ENCODE assay signal across 20 cellular contexts in the genomic region with DNA sequence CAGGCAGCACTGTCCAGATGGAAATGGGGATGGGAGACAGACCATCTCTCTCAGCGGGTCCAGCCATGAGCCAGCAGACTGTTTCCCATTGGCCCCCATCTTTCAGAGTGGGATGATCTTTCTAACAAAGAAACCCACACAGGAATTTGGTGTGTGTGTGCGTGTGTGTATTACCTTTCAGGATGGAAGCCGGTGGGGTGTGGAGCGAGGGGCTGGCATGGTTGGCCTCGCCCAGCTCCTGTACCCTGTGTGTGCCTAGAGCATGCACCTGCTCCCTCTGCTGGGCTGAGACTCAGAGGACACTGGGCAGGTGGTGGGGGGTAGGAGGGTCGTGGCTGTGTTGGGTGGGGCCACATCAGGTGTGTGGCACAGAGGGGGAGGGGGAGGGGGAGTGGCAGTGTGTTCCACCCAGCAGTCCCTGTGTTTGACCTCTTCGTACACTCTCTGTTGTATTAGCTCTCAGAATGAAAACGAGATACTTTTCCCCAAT. TPM values are rescaled to one million over a fixed set of nuclear protein-coding genes. Genes with fewer than 3 reads are reported as not detected.
DNase-seq lines count a peak whose midpoint lies in the region; ATAC-seq and TF ChIP-seq lines count a peak whose summit lies in the region.
"Had no signal": no experiment of that assay in that cellular context is flagged by ENCODE, and none has a peak within 500 bp of the region (broad histone marks: within the 10 kb centered on the region; RNA-seq: fewer than 3 reads in every experiment).

No MANE protein-coding gene starts in this region.

- 0 out of 2 replicates have a peak overlapping the region, but pooled peaks have one; percentile 32 for H3K27ac Mint-ChIP-seq in WTC11
- H3K27ac Mint-ChIP-seq: CD4-positive, CD25-positive, alpha-beta regulatory T cell had no signal

- H4K91ac ChIP-seq in neuronal stem cell (ENCODE audit: low read depth, low read length, poor library complexity), result no peak overlapping the region

- H2BK5ac ChIP-seq in neuronal stem cell (ENCODE audit: low read length), result peak overlapping the region; percentile 78

- H2BK12ac ChIP-seq in neuronal stem cell (ENCODE audit: low read length), result no peak overlapping the region

- no peak overlapping the region for H3K23ac ChIP-seq in neuronal stem cell (ENCODE audit: low read depth, low read length, poor library complexity)

- CTCF ChIA-PET in WTC11 (lab: Charles Lee), result interaction anchor here (0.7 kb wide), 1 partner anchor 100 kb away, joined by 3 read pairs; no protein-coding TSS in a partner anchor

- no peaks in the 10 kb centered on the region for H3K9me3 Mint-ChIP-seq in WTC11

- TF ChIP-seq CTCF in WTC11 (IDR thresholded peaks at IDR 0.05) (no peak), spleen (IDR thresholded peaks at IDR 0.05 in 8 of 11, conservative IDR thresholded peaks at IDR 0.05 in 3 of 11) (no peak)

- no peak overlapping the region for H3K27ac ChIP-seq in neuronal stem cell (replicated peaks; ENCODE audit: low read length)
- no peak overlapping the region for H3K27ac ChIP-seq in spleen

- no peak overlapping the region for H3K4me3 Mint-ChIP-seq in WTC11
- H3K4me3 Mint-ChIP-seq: CD4-positive, CD25-positive, alpha-beta regulatory T cell had no signal

- no peak overlapping the region for H3K4ac ChIP-seq in neuronal stem cell (ENCODE audit: low read length)

- H3K4me1 ChIP-seq in neuronal stem cell (ENCODE audit: control insufficient read depth in 2 of 2, insufficient read depth in 1 of 2, low read depth in 1 of 2, low read length in 2 of 2) (peaks cover 6 to 12% of the 10 kb centered on the region in 2 donors), spleen (peaks cover 12 to 27% (median 17%) of the 10 kb centered on the region in 6 donors)

- ATAC-seq in WTC11 (no peak), HG02642 (IDR thresholded peaks at IDR 0.05; ENCODE audit: poor library complexity, unreplicated experiment) (no peak), HG02798 (IDR thresholded peaks at IDR 0.05; ENCODE audit: poor library complexity, unreplicated experiment) (no peak), GM21390 (IDR thresholded peaks at IDR 0.05; ENCODE audit: unreplicated experiment) (no peak)
- ATAC-seq: Panc1, SK-N-SH treated with all-trans-retinoic acid at 6 μM for 48 hours had no signal

- H3K9me3 ChIP-seq in neuronal stem cell (replicated peaks in 1 of 2; ENCODE audit: control insufficient read depth in 2 of 2, insufficient read depth in 1 of 2, low read depth in 1 of 2, low read length in 2 of 2), result no peaks in the 10 kb centered on the region
- H3K9me3 ChIP-seq in spleen, result no peaks in the 10 kb centered on the region

- DNase-seq in activated effector memory CD4-positive, alpha-beta T cell treated with anti-CD3 and anti-CD28 coated beads, Interleukin-2, amount 50 U/mL, for 16 hours, result peak; percentile 30
- DNase-seq in activated effector memory CD4-positive, alpha-beta T cell treated with Interleukin-2 at 50 U/mL for 16 hours, result no peak
- DNase-seq in WTC11 (ENCODE audit: low spot score) (peak; percentile 7), neuronal stem cell (ENCODE audit: low spot score) (no peak), spleen (peak; percentile 58)
- DNase-seq: CD4-positive, CD25-positive, alpha-beta regulatory T cell; DMS79; GOT3; Karpas-422; NCI-H1417 treated with DMSO at 0.1 percent for 48 hours; NCI-H187; NCI-H2107; NCI-H2227 treated with DMSO at 0.1 percent for 48 hours; NCI-H510A; NCI-H82 had no signal

- H3K36me3 ChIP-seq in neuronal stem cell (replicated peaks in 1 of 2; ENCODE audit: control insufficient read depth in 2 of 2, insufficient read depth in 2 of 2, low read length in 2 of 2), result peaks cover 12 to 23% of the 10 kb centered on the region in 2 donors
- H3K36me3 ChIP-seq in spleen, result peaks cover 0 to 19% (median 1%) of the 10 kb centered on the region in 6 donors

- no peak overlapping the region for H3K4me3 ChIP-seq in neuronal stem cell (ENCODE audit: low read length in 2 of 2)
- no peak overlapping the region for H3K4me3 ChIP-seq in spleen

- H3K79me1 ChIP-seq in neuronal stem cell (ENCODE audit: low read depth, low read length), result no peaks in the 10 kb centered on the region

- no peaks in the 10 kb centered on the region for H3K27me3 ChIP-seq in neuronal stem cell (ENCODE audit: control insufficient read depth in 3 of 3, insufficient read depth in 3 of 3, low read depth in 1 of 3, low read length in 3 of 3)
- peaks cover 0 to 25% (median 0%) of the 10 kb centered on the region in 7 donors for H3K27me3 ChIP-seq in spleen (replicated peaks in 1 of 7)

- H3K27me3 Mint-ChIP-seq in WTC11 (ENCODE audit: low read depth), result no peaks in the 10 kb centered on the region; the same call in none of the 2 replicates

- peaks cover 12% of the 10 kb centered on the region for H3K4me1 Mint-ChIP-seq in WTC11
- H3K4me1 Mint-ChIP-seq: CD4-positive, CD25-positive, alpha-beta regulatory T cell had no signal

- intact Hi-C loops in spleen (cut with DNase I; ENCODE audit: low total_unique reads), result loop anchor here (5.0 kb wide), 1 partner anchor 157 kb away; no protein-coding TSS in a partner anchor

- peak overlapping the region; percentile 78 for H3K9ac ChIP-seq in neuronal stem cell (ENCODE audit: low read depth, low read length, poor library complexity)

- POLR2A ChIA-PET in WTC11 (lab: Charles Lee), result no interaction called here

- H2BK15ac ChIP-seq in neuronal stem cell (ENCODE audit: low read length), result no peak overlapping the region

- no peak overlapping the region for H3K18ac ChIP-seq in neuronal stem cell (ENCODE audit: low read length)

- no peak overlapping the region for H3K14ac ChIP-seq in neuronal stem cell (ENCODE audit: low read length)

- H2BK120ac ChIP-seq in neuronal stem cell (ENCODE audit: low read depth, low read length), result no peak overlapping the region

- no peak overlapping the region for H3K4me2 ChIP-seq in neuronal stem cell (ENCODE audit: insufficient read depth, low read length, poor library complexity, severe bottlenecking)

- WGBS in neuronal stem cell (ENCODE audit: extremely low coverage in 2 of 2, insufficient read length in 2 of 2, insufficient replicate concordance in 1 of 2), 2 donors, result no CpG with 5 or more reads among the region's 8 CpGs
- 71 to 86% (median 79%) methylated on average over 7 to 8 of the region's 8 CpGs for WGBS in spleen, 5 donors

- H2AFZ ChIP-seq in neuronal stem cell (ENCODE audit: low read length), result no peak overlapping the region

- peak overlapping the region; percentile 57 for H2AK5ac ChIP-seq in neuronal stem cell (ENCODE audit: low read depth, low read length)

- peaks cover 13% of the 10 kb centered on the region for H3K36me3 Mint-ChIP-seq in WTC11
- H3K36me3 Mint-ChIP-seq: CD4-positive, CD25-positive, alpha-beta regulatory T cell had no signal

- H4K8ac ChIP-seq in neuronal stem cell (ENCODE audit: low read depth, low read length), result no peak overlapping the region

- no peak for TF ChIP-seq POLR2A in spleen (IDR thresholded peaks at IDR 0.05)

TF ChIP-seq in WTC11, 78 proteins besides CTCF, POLR2A, EP300 and RAD21 (continues in another document):
- TF ChIP-seq, protein P1, sequence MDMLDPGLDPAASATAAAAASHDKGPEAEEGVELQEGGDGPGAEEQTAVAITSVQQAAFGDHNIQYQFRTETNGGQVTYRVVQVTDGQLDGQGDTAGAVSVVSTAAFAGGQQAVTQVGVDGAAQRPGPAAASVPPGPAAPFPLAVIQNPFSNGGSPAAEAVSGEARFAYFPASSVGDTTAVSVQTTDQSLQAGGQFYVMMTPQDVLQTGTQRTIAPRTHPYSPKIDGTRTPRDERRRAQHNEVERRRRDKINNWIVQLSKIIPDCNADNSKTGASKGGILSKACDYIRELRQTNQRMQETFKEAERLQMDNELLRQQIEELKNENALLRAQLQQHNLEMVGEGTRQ (CRISPR knock-in tag; IDR thresholded peaks at IDR 0.05), result no peak
- no peak for TF ChIP-seq ZBTB21 (CRISPR knock-in tag; IDR thresholded peaks at IDR 0.05; ENCODE audit: borderline replicate concordance)
- no peak for TF ChIP-seq ATF1 (CRISPR knock-in tag; IDR thresholded peaks at IDR 0.05)
- TF ChIP-seq FOXK1 (CRISPR knock-in tag; IDR thresholded peaks at IDR 0.05), result no peak
- TF ChIP-seq, protein P2, sequence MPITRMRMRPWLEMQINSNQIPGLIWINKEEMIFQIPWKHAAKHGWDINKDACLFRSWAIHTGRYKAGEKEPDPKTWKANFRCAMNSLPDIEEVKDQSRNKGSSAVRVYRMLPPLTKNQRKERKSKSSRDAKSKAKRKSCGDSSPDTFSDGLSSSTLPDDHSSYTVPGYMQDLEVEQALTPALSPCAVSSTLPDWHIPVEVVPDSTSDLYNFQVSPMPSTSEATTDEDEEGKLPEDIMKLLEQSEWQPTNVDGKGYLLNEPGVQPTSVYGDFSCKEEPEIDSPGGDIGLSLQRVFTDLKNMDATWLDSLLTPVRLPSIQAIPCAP (CRISPR knock-in tag; IDR thresholded peaks at IDR 0.05), result no peak
- no peak for TF ChIP-seq ELF4 (CRISPR knock-in tag; IDR thresholded peaks at IDR 0.05; ENCODE audit: low read depth)
- TF ChIP-seq ZNF121 (CRISPR knock-in tag; IDR thresholded peaks at IDR 0.05), result no peak
- TF ChIP-seq, protein P3, sequence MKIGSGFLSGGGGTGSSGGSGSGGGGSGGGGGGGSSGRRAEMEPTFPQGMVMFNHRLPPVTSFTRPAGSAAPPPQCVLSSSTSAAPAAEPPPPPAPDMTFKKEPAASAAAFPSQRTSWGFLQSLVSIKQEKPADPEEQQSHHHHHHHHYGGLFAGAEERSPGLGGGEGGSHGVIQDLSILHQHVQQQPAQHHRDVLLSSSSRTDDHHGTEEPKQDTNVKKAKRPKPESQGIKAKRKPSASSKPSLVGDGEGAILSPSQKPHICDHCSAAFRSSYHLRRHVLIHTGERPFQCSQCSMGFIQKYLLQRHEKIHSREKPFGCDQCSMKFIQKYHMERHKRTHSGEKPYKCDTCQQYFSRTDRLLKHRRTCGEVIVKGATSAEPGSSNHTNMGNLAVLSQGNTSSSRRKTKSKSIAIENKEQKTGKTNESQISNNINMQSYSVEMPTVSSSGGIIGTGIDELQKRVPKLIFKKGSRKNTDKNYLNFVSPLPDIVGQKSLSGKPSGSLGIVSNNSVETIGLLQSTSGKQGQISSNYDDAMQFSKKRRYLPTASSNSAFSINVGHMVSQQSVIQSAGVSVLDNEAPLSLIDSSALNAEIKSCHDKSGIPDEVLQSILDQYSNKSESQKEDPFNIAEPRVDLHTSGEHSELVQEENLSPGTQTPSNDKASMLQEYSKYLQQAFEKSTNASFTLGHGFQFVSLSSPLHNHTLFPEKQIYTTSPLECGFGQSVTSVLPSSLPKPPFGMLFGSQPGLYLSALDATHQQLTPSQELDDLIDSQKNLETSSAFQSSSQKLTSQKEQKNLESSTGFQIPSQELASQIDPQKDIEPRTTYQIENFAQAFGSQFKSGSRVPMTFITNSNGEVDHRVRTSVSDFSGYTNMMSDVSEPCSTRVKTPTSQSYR (CRISPR knock-in tag; IDR thresholded peaks at IDR 0.05), result no peak
- TF ChIP-seq CREB1 (CRISPR knock-in tag; IDR thresholded peaks at IDR 0.05), result no peak
- no peak for TF ChIP-seq MXD4 (CRISPR knock-in tag; IDR thresholded peaks at IDR 0.05; ENCODE audit: borderline replicate concordance)

RNA-seq across cellular contexts. Expression of a gene that starts 33.0 kb away (rescaled TPM):
- total RNA-seq in WTC11 (2021), result 21.8 to 27.6 TPM (median 23.9 TPM) in 3 replicates
- polyA plus RNA-seq in neuronal stem cell (2013, experiment 1 of 2), result 12.5 TPM
- 12.5 TPM for polyA plus RNA-seq in neuronal stem cell (2013, experiment 2 of 2)
- 10 to 100 TPM; 22.7 to 51.1 (median 37.0) TPM for total RNA-seq in spleen
- polyA plus RNA-seq in spleen, result 10 to 100 TPM in 1 of 3 donors, 1 to 10 TPM in 2; 3.6 to 13.5 (median 4.7) TPM

Comparison
In these comparisons a context has a peak if more than half of its experiments do, and no peak if none do; other contexts are left out.
1. DNase-seq: peak in activated effector memory CD4-positive, alpha-beta T cell treated with anti-CD3 and anti-CD28 coated beads, Interleukin-2, amount 50 U/mL, for 16 hours (single experiment), WTC11 (single experiment) and spleen (single experiment); none in activated effector memory CD4-positive, alpha-beta T cell treated with Interleukin-2 at 50 U/mL for 16 hours (single experiment) and neuronal stem cell (single experiment).